In the genomic region with DNA sequence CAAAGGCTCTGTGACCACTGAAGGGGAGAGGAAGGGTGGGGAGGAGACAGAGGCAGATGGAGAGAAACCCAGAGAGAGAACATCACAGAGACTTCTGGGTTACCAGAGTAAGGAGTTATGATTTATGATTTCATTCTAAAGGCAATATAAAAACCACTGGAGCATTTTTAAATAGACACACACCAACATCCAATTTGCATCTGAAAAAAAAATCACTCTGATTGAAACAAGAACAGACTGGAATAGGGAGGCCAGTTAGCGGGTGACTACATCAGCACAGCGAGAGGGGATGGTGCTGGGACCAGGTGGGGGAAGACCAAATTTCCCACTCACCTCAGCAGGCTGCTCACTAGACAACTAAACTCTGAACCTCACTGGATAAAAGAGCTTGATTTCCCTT, we compare ENCODE assay signal across 1 cellular context.
TF ChIP-seq lines count a peak whose summit lies in the region.

No MANE protein-coding gene starts in this region.

TF ChIP-seq in IMR-90, 13 proteins besides CTCF, POLR2A, EP300 and RAD21 (continued from another document):
- TF ChIP-seq BHLHE40 (IDR thresholded peaks at IDR 0.05; ENCODE audit: low read depth, low read length), result no peak
- no peak for TF ChIP-seq MXI1 (IDR thresholded peaks at IDR 0.05; ENCODE audit: borderline replicate concordance, low read depth, low read length)
- no peak for TF ChIP-seq CHD1 (IDR thresholded peaks at IDR 0.05; ENCODE audit: low read depth, low read length)
- TF ChIP-seq USF2 (IDR thresholded peaks at IDR 0.05; ENCODE audit: low read depth, low read length), result no peak
TF ChIP-seq in IMR-90: peak in this region for 0.
